1 cellular context compared by ENCODE assay signal in the genomic region with DNA sequence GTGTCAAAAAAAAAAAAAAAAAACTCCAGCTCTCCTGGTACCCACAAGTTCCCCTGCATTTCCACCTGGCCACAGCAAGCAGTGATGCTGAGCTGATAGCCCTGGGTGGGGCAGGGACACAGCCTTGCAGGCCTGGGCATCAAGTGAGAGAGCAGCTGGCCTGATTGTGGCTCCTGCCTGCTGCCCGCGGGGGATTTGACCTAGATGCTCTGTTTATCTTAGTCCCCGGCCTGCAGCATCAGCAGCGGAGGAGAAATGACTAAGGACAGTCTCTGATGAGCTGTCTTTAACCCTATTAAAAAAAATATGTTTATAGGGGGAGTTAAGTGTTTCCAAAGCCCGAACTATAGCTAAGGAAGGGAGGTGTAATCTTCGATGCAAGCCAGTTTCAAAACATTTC.
TF ChIP-seq lines count a peak whose summit lies in the region.

No MANE protein-coding gene starts in this region.

TF ChIP-seq in IMR-90, 13 proteins besides CTCF, POLR2A, EP300 and RAD21 (continued from another document):
- TF ChIP-seq RCOR1 (IDR thresholded peaks at IDR 0.05; ENCODE audit: insufficient replicate concordance, low read length) (peak; percentile 76), MAFK (IDR thresholded peaks at IDR 0.05; ENCODE audit: low read depth, low read length) (no peak), FOS (IDR thresholded peaks at IDR 0.05; ENCODE audit: low read depth, low read length) (peak; percentile 50; the same call in 1 of the 2 replicates), SMC3 (IDR thresholded peaks at IDR 0.05; ENCODE audit: low read depth, low read length) (no peak), MXI1 (IDR thresholded peaks at IDR 0.05; ENCODE audit: borderline replicate concordance, low read depth, low read length) (no peak)
